18 cellular contexts compared by ENCODE assay signal in genomic region chr12:80201908-80202307, GRCh38.
A peak's percentile ranks its signal among the peaks of the same experiment; 100 is the strongest.
DNase-seq lines count a peak whose midpoint lies in the region; ATAC-seq and TF ChIP-seq lines count a peak whose summit lies in the region.
"Had no signal": no experiment of that assay in that cellular context is flagged by ENCODE, and none has a peak within 500 bp of the region (broad histone marks: within the 10 kb centered on the region; RNA-seq: fewer than 3 reads in every experiment).

No MANE protein-coding gene starts in this region.

- 59 to 65% (median 61%) methylated on average over 2 of the region's 2 CpGs for WGBS in heart left ventricle, 4 donors
- WGBS in right cardiac atrium: 59% methylated on average over 2 of the region's 2 CpGs

- H3K27me3 ChIP-seq in heart left ventricle (no peaks in the 10 kb centered on the region), right cardiac atrium (ENCODE audit: control insufficient read depth, insufficient read depth) (no peaks in the 10 kb centered on the region)
- H3K27me3 ChIP-seq: BLaER1 treated with 17β-estradiol and CSF1 and Interleukin-3, amounts not matched to agents 10 nM and 100 nM had no signal

- ATAC-seq in Right ventricle myocardium superior (ENCODE audit: poor library complexity) (peak; percentile 67), heart left ventricle (peak in 3 of 4 donors; percentile 26 to 81 (median 54)), left cardiac atrium (peak; percentile 95 to 96), right cardiac atrium (peak; percentile 91 to 94)
- ATAC-seq: CD8-positive, alpha-beta T cell had no signal

- intact Hi-C loops in Right ventricle myocardium superior (cut with DNase I): no loop called here
- intact Hi-C loops in cardiac septum (cut with DNase I): no loop called here
- intact Hi-C loops in heart left ventricle (cut with DNase I): no loop called here
- intact Hi-C loops in left cardiac atrium (cut with DNase I): no loop called here
- intact Hi-C loops in right cardiac atrium (cut with DNase I): loop anchor here in 1 of 4 donors (5.0 kb wide), 1 partner anchor 65 kb away; no protein-coding TSS in a partner anchor

- H3K36me3 ChIP-seq in heart left ventricle: no peaks in the 10 kb centered on the region
- H3K36me3 ChIP-seq: BLaER1 treated with 17β-estradiol and CSF1 and Interleukin-3, amounts not matched to agents 10 nM and 100 nM had no signal

- TF ChIP-seq CTCF in heart left ventricle (IDR thresholded peaks at IDR 0.05): no peak

- DNase-seq in Right ventricle myocardium superior (no peak), cardiac septum (ENCODE audit: low spot score) (no peak), heart left ventricle (no peak), left cardiac atrium (no peak), right cardiac atrium (no peak), NCI-H748 treated with DMSO at 0.1 percent for 48 hours (lab: John Stamatoyannopoulos, UW) (no peak), COLO668 (lab: John Stamatoyannopoulos, UW; ENCODE audit: unreplicated experiment) (no peak)
- DNase-seq: 8988T; ACHN; AML-193; Caco-2; Calu3; CD4-positive, alpha-beta T cell; CD8-positive, alpha-beta T cell; DMS79 treated with DMSO at 0.1 percent for 48 hours; GF-D8 had no signal

- H3K4me3 ChIP-seq in heart left ventricle: no peak overlapping the region
- no peak overlapping the region for H3K4me3 ChIP-seq in right cardiac atrium (ENCODE audit: low read length)
- H3K4me3 ChIP-seq: BLaER1 treated with 17β-estradiol and CSF1 and Interleukin-3, amounts not matched to agents 10 nM and 100 nM had no signal

- H3K4me1 ChIP-seq in heart left ventricle (no peaks in the 10 kb centered on the region), right cardiac atrium (ENCODE audit: control insufficient read depth, insufficient read depth, low read length) (no peaks in the 10 kb centered on the region)
- H3K4me1 ChIP-seq: Caco-2 had no signal

- TF ChIP-seq POLR2A in heart left ventricle (IDR thresholded peaks at IDR 0.05): no peak

- H3K27ac ChIP-seq in heart left ventricle: no peak overlapping the region
- H3K27ac ChIP-seq in right cardiac atrium (ENCODE audit: low read length): no peak overlapping the region
- H3K27ac ChIP-seq: BLaER1 treated with 17β-estradiol and CSF1 and Interleukin-3, amounts not matched to agents 10 nM and 100 nM; C4-2B had no signal

- H3K9me3 ChIP-seq in heart left ventricle (no peaks in the 10 kb centered on the region), right cardiac atrium (ENCODE audit: control insufficient read depth, low read length) (no peaks in the 10 kb centered on the region)
- H3K9me3 ChIP-seq: BLaER1 treated with 17β-estradiol and CSF1 and Interleukin-3, amounts not matched to agents 10 nM and 100 nM; Caco-2 had no signal
